Comparison of ENCODE assay signal across 11 cellular contexts in genomic region chr4:98546910-98547544, GRCh38.
DNase-seq lines count a peak whose midpoint lies in the region; ATAC-seq and TF ChIP-seq lines count a peak whose summit lies in the region.
"Had no signal": no experiment of that assay in that cellular context is flagged by ENCODE, and none has a peak within 500 bp of the region (broad histone marks: within the 10 kb centered on the region; RNA-seq: fewer than 3 reads in every experiment).

No MANE protein-coding gene starts in this region.

- peak overlapping the region; percentile 14; the same call in 1 of the 2 replicates for H3K4me2 ChIP-seq in KMS-11
- H3K4me2 ChIP-seq: PC-9 had no signal

- H3K9ac ChIP-seq in KMS-11: no peak overlapping the region
- no peak overlapping the region for H3K9ac ChIP-seq in duodenal mucosa (ENCODE audit: low read depth in 1 of 2, low read length in 2 of 2)

- peak; percentile 58 for ATAC-seq in left lung
- ATAC-seq: activated T-cell treated with anti-CD3 and anti-CD28 coated beads, Interleukin-2, amount 50 U/mL, for 4 hours; stimulated activated naive CD8-positive, alpha-beta T cell treated with anti-CD3 and anti-CD28 coated beads, Interleukin-15, Interleukin-2, amounts not matched to agents 100 U/mL and 50 U/mL, for 24 hours had no signal

- DNase-seq in left lung: no peak
- DNase-seq in suprapubic skin (ENCODE audit: low spot score in 2 of 2): no peak
- no peak for DNase-seq in islet precursor cell
- no peak for DNase-seq in GM19240 (ENCODE audit: insufficient read length, low spot score)
- no peak for DNase-seq in GF-D8 (lab: John Stamatoyannopoulos, UW)
- DNase-seq in cortex of kidney (lab: John Stamatoyannopoulos, UW): no peak
- DNase-seq: activated T-cell treated with anti-CD3 and anti-CD28 coated beads, Interleukin-2, amount 50 U/mL, for 4 hours; PC-9; stimulated activated naive CD8-positive, alpha-beta T cell treated with anti-CD3 and anti-CD28 coated beads, Interleukin-15, Interleukin-2, amounts not matched to agents 100 U/mL and 50 U/mL, for 24 hours had no signal

- H3K4me3 ChIP-seq in KMS-11 (IDR thresholded peaks at IDR 0.05; ENCODE audit: insufficient read depth, low read depth, low read length) (no peak overlapping the region), duodenal mucosa (ENCODE audit: low read depth in 1 of 2, low read length in 2 of 2) (peak overlapping the region; percentile 28 to 42), left lung (peak overlapping the region; percentile 2 to 13), suprapubic skin (peak overlapping the region; percentile 45)
- H3K4me3 ChIP-seq: PC-9 had no signal

- H3K4me1 ChIP-seq in KMS-11 (ENCODE audit: low read depth, poor library complexity, severe bottlenecking): peaks cover 37% of the 10 kb centered on the region
- H3K4me1 ChIP-seq in duodenal mucosa (ENCODE audit: control insufficient read depth in 1 of 2, insufficient read depth in 2 of 2, low read length in 2 of 2): no peaks in the 10 kb centered on the region
- H3K4me1 ChIP-seq in left lung: no peaks in the 10 kb centered on the region
- no peaks in the 10 kb centered on the region for H3K4me1 ChIP-seq in suprapubic skin

- H4K20me1 ChIP-seq in KMS-11 (ENCODE audit: insufficient read depth): no peaks in the 10 kb centered on the region

- no peak for TF ChIP-seq CTCF in KMS-11 (conservative IDR thresholded peaks at IDR 0.05; ENCODE audit: low read depth, low read length)
- TF ChIP-seq CTCF in left lung (IDR thresholded peaks at IDR 0.05): no peak
- no peak for TF ChIP-seq CTCF in suprapubic skin (IDR thresholded peaks at IDR 0.05)

- no peaks in the 10 kb centered on the region; the same call in 1 of the 2 replicates for H3K79me2 ChIP-seq in KMS-11 (ENCODE audit: insufficient read depth, low read depth)

- H2AFZ ChIP-seq in KMS-11 (ENCODE audit: low read depth): no peak overlapping the region
- H2AFZ ChIP-seq: PC-9 had no signal

- H3K27me3 ChIP-seq in KMS-11 (ENCODE audit: insufficient read depth, low read depth) (no peaks in the 10 kb centered on the region), duodenal mucosa (ENCODE audit: control insufficient read depth in 1 of 2, insufficient read depth in 2 of 2, low read length in 2 of 2) (no peaks in the 10 kb centered on the region), left lung (no peaks in the 10 kb centered on the region), suprapubic skin (no peaks in the 10 kb centered on the region)

- TF ChIP-seq EP300 in suprapubic skin (IDR thresholded peaks at IDR 0.05): no peak

- intact Hi-C loops in left lung (cut with DNase I): no loop called here

- H3K27ac ChIP-seq in KMS-11 (peak overlapping the region; percentile 2; the same call in 1 of the 2 replicates), duodenal mucosa (ENCODE audit: low read depth, low read length) (no peak overlapping the region), left lung (peak overlapping the region in 1 of 2 donors; percentile 28), suprapubic skin (peak overlapping the region; percentile 69)
- H3K27ac ChIP-seq: PC-9 had no signal

- H3K36me3 ChIP-seq in KMS-11 (ENCODE audit: insufficient read depth) (no peaks in the 10 kb centered on the region), duodenal mucosa (ENCODE audit: control insufficient read depth in 1 of 2, insufficient read depth in 2 of 2, low read length in 2 of 2) (no peaks in the 10 kb centered on the region), left lung (no peaks in the 10 kb centered on the region), suprapubic skin (no peaks in the 10 kb centered on the region)

- WGBS in suprapubic skin: 35% methylated on average over 16 of the region's 16 CpGs

- no peaks in the 10 kb centered on the region for H3K9me3 ChIP-seq in duodenal mucosa (ENCODE audit: control insufficient read depth in 1 of 2, low read length in 2 of 2)
- no peaks in the 10 kb centered on the region for H3K9me3 ChIP-seq in left lung
- H3K9me3 ChIP-seq in suprapubic skin: no peaks in the 10 kb centered on the region

- TF ChIP-seq POLR2A in suprapubic skin (IDR thresholded peaks at IDR 0.05): no peak
